Comparison of ENCODE assay signal across 2 cellular contexts in the genomic region with DNA sequence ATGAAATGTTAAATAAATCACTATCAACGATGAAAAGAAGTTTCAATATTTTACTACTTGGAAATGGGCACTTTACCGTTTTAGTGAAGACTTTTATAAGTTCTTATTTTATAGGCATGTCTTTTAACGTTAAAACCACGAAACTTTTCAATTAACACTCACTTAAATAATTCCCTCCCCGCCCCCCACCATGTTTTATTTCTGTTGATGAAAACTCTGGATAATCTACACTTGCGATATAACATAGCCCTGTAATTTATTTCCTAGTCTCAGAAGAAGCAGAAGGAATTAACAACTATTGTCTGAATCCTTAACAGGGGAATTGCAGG.
TF ChIP-seq lines count a peak whose summit lies in the region.

No MANE protein-coding gene starts in this region.

TF ChIP-seq in GM12878, 131 proteins besides CTCF, POLR2A, EP300 and RAD21:
- no peak for TF ChIP-seq PAX5 (IDR thresholded peaks at IDR 0.05; ENCODE audit: borderline replicate concordance, low read depth, low read length)
- no peak for TF ChIP-seq ZNF274 (IDR thresholded peaks at IDR 0.05; ENCODE audit: insufficient read depth, insufficient read length)
- no peak for TF ChIP-seq BACH1 (IDR thresholded peaks at IDR 0.05; ENCODE audit: borderline replicate concordance)
- TF ChIP-seq, protein P1, sequence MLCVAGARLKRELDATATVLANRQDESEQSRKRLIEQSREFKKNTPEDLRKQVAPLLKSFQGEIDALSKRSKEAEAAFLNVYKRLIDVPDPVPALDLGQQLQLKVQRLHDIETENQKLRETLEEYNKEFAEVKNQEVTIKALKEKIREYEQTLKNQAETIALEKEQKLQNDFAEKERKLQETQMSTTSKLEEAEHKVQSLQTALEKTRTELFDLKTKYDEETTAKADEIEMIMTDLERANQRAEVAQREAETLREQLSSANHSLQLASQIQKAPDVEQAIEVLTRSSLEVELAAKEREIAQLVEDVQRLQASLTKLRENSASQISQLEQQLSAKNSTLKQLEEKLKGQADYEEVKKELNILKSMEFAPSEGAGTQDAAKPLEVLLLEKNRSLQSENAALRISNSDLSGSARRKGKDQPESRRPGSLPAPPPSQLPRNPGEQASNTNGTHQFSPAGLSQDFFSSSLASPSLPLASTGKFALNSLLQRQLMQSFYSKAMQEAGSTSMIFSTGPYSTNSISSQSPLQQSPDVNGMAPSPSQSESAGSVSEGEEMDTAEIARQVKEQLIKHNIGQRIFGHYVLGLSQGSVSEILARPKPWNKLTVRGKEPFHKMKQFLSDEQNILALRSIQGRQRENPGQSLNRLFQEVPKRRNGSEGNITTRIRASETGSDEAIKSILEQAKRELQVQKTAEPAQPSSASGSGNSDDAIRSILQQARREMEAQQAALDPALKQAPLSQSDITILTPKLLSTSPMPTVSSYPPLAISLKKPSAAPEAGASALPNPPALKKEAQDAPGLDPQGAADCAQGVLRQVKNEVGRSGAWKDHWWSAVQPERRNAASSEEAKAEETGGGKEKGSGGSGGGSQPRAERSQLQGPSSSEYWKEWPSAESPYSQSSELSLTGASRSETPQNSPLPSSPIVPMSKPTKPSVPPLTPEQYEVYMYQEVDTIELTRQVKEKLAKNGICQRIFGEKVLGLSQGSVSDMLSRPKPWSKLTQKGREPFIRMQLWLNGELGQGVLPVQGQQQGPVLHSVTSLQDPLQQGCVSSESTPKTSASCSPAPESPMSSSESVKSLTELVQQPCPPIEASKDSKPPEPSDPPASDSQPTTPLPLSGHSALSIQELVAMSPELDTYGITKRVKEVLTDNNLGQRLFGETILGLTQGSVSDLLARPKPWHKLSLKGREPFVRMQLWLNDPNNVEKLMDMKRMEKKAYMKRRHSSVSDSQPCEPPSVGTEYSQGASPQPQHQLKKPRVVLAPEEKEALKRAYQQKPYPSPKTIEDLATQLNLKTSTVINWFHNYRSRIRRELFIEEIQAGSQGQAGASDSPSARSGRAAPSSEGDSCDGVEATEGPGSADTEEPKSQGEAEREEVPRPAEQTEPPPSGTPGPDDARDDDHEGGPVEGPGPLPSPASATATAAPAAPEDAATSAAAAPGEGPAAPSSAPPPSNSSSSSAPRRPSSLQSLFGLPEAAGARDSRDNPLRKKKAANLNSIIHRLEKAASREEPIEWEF (IDR thresholded peaks at IDR 0.05; ENCODE audit: insufficient replicate concordance, low read depth, low read length), result no peak

TF ChIP-seq in liver, 16 proteins besides CTCF, POLR2A, EP300 and RAD21:
- peak; percentile 0 for TF ChIP-seq NR2F2 (IDR thresholded peaks at IDR 0.05)
- TF ChIP-seq GABPA (IDR thresholded peaks at IDR 0.05 in 1 of 2, conservative IDR thresholded peaks at IDR 0.05 in 1 of 2), result no peak
